ENCODE assay signal across 23 cellular contexts in the genomic region with DNA sequence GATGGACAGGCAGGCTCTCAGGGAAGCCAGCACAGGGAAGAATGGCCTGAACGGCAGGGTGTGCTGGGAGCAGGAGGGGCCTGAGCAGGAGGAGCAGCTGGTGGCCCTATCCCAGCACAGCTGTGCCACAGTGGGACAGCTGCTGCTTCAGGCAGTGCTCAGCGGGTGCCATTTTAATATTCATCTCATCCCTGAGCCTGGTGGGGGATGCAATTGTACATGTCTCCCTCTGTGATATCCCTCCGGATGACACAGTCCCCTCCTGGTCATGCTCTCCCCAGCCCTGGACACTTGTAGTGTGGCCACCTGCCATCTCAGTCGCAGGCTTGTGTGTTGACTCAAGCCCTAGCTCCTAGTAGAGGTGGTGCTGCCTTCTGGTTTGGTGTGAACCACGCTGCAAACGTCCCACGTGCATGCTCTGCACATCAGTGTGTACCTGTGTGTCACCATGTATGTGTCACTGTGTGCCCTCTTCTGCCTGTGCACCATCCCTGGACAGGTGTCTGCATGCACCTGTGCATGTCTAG.
DNase-seq lines count a peak whose midpoint lies in the region; ATAC-seq and TF ChIP-seq lines count a peak whose summit lies in the region.
"Had no signal": no experiment of that assay in that cellular context is flagged by ENCODE, and none has a peak within 500 bp of the region (broad histone marks: within the 10 kb centered on the region; RNA-seq: fewer than 3 reads in every experiment).

No MANE protein-coding gene starts in this region.

- peak; percentile 43 for DNase-seq in activated effector memory CD4-positive, alpha-beta T cell treated with anti-CD3 and anti-CD28 coated beads, Interleukin-2, amount 50 U/mL, for 16 hours
- no peak for DNase-seq in activated effector memory CD4-positive, alpha-beta T cell treated with Interleukin-2 at 50 U/mL for 16 hours
- DNase-seq in GM13977 (ENCODE audit: low spot score): peak; percentile 7
- DNase-seq in NCI-H524 treated with DMSO at 0.1 percent for 48 hours (lab: John Stamatoyannopoulos, UW): peak; percentile 94
- DNase-seq in spleen: peak; percentile 45
- no peak for DNase-seq in AML-193 (lab: John Stamatoyannopoulos, UW)
- DNase-seq in mesothelial cell of epicardium (ENCODE audit: low spot score in 2 of 2, unreplicated experiment in 2 of 2): no peak
- DNase-seq: activated CD4-positive, alpha-beta T cell treated with anti-CD3 and anti-CD28 coated beads for 36 hours; CD4-positive, CD25-positive, alpha-beta regulatory T cell; DND-41; GM23248; Karpas-422; MV-4-11; NCI-H2107; NCI-H526 treated with DMSO at 0.1 percent for 48 hours; nephron progenitor cell; OCI-M1; T-helper 1 cell had no signal

- TF ChIP-seq CTCF in GM13977 (IDR thresholded peaks at IDR 0.05; ENCODE audit: extremely low read depth, insufficient read depth, missing control alignments) (no peak), spleen (IDR thresholded peaks at IDR 0.05 in 8 of 11, conservative IDR thresholded peaks at IDR 0.05 in 3 of 11) (no peak), mesothelial cell of epicardium (IDR thresholded peaks at IDR 0.05; ENCODE audit: unreplicated experiment) (no peak)

- no peaks in the 10 kb centered on the region for H3K36me3 ChIP-seq in spleen
- H3K36me3 ChIP-seq: heart right ventricle, SJSA1 had no signal

- H3K9me3 ChIP-seq in spleen: no peaks in the 10 kb centered on the region
- H3K9me3 ChIP-seq: heart right ventricle, SJSA1 had no signal

- no peak for ATAC-seq in GM21723 (IDR thresholded peaks at IDR 0.05; ENCODE audit: unreplicated experiment)
- ATAC-seq: activated CD4-positive, alpha-beta T cell treated with anti-CD3 and anti-CD28 coated beads for 36 hours; heart right ventricle had no signal

- H3K27ac Mint-ChIP-seq in mesothelial cell of epicardium: no peak overlapping the region
- H3K27ac Mint-ChIP-seq: activated CD4-positive, alpha-beta T cell treated with anti-CD3 and anti-CD28 coated beads for 36 hours; activated naive CD8-positive, alpha-beta T cell; CD4-positive, CD25-positive, alpha-beta regulatory T cell; nephron progenitor cell had no signal

- in situ Hi-C loops in GM13977 (cut with MboI; ENCODE audit: low pct_unique_long_range_greater_than_20kb, low sequenced_read_pairs, unreplicated experiment): no loop called here

- WGBS in spleen, 5 donors: 72 to 77% (median 73%) methylated on average over 4 to 7 of the region's 7 CpGs

- TF ChIP-seq POLR2A in spleen (IDR thresholded peaks at IDR 0.05): no peak

- H3K4me3 Mint-ChIP-seq in mesothelial cell of epicardium: no peak overlapping the region
- H3K4me3 Mint-ChIP-seq: activated CD4-positive, alpha-beta T cell treated with anti-CD3 and anti-CD28 coated beads for 36 hours; activated naive CD8-positive, alpha-beta T cell; CD4-positive, CD25-positive, alpha-beta regulatory T cell; nephron progenitor cell had no signal

- no peaks in the 10 kb centered on the region for H3K9me3 Mint-ChIP-seq in mesothelial cell of epicardium
- H3K9me3 Mint-ChIP-seq: nephron progenitor cell had no signal

- H3K36me3 Mint-ChIP-seq in mesothelial cell of epicardium: no peaks in the 10 kb centered on the region
- H3K36me3 Mint-ChIP-seq: activated naive CD8-positive, alpha-beta T cell; CD4-positive, CD25-positive, alpha-beta regulatory T cell had no signal

- peaks cover 19% of the 10 kb centered on the region for H3K27me3 Mint-ChIP-seq in mesothelial cell of epicardium (ENCODE audit: low read depth)
- H3K27me3 Mint-ChIP-seq: activated naive CD8-positive, alpha-beta T cell; CD4-positive, CD25-positive, alpha-beta regulatory T cell had no signal

- H3K4me1 Mint-ChIP-seq in mesothelial cell of epicardium: no peaks in the 10 kb centered on the region
- H3K4me1 Mint-ChIP-seq: activated CD4-positive, alpha-beta T cell treated with anti-CD3 and anti-CD28 coated beads for 36 hours had no signal

- no peaks in the 10 kb centered on the region for H3K4me1 ChIP-seq in spleen
- H3K4me1 ChIP-seq: heart right ventricle, SJSA1 had no signal

- intact Hi-C loops in spleen (cut with DNase I; ENCODE audit: low total_unique reads): no loop called here

- no peak overlapping the region for H3K27ac ChIP-seq in spleen
- H3K27ac ChIP-seq: epithelial cell of prostate, GM23248, heart right ventricle, SJSA1 had no signal

- H3K27me3 ChIP-seq in spleen (replicated peaks in 1 of 7): peaks cover 0 to 9% (median 0%) of the 10 kb centered on the region in 7 donors
- H3K27me3 ChIP-seq: SJSA1 had no signal

- no peak overlapping the region for H3K4me3 ChIP-seq in spleen
- H3K4me3 ChIP-seq: GM23248, heart right ventricle, SJSA1 had no signal

Comparison
In these comparisons a context has a peak if more than half of its experiments do, and no peak if none do; other contexts are left out.
1. DNase-seq: peak in activated effector memory CD4-positive, alpha-beta T cell treated with anti-CD3 and anti-CD28 coated beads, Interleukin-2, amount 50 U/mL, for 16 hours (single experiment), GM13977 (single experiment), NCI-H524 treated with DMSO at 0.1 percent for 48 hours (single experiment) and spleen (single experiment); none in activated effector memory CD4-positive, alpha-beta T cell treated with Interleukin-2 at 50 U/mL for 16 hours (single experiment), AML-193 (0 of 2) and mesothelial cell of epicardium (0 of 2).